In the genomic region with DNA sequence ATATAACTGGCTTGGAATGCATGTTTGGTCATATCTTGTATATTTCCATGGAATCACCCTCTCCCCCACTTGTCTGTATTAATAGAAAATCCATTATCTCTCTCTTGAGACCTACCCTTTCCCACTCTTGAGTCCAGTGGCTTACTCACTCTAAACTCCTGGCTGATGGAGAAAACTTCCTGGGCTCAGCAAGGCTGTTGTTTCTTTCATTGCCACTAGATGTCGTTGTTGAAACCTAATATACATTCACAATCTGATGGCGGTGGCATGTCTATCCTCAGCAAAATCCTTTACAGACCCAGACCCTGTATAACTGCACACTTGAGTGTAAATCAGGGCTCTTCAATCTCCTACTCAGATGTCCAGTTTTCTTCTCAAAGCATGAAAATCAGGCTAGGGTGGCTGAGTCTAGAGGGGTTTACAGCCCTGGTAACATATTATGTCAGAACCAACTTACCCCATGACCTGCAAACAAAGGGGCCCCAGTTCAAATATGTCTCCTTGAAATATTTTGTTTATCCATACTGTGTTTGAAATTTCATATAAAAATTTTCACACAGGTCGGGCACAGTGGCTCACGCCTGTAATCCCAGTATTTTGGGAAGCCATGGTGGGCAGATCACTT, we compare ENCODE assay signal across 9 cellular contexts.
DNase-seq lines count a peak whose midpoint lies in the region; ATAC-seq and TF ChIP-seq lines count a peak whose summit lies in the region.
"Had no signal": no experiment of that assay in that cellular context is flagged by ENCODE, and none has a peak within 500 bp of the region (broad histone marks: within the 10 kb centered on the region; RNA-seq: fewer than 3 reads in every experiment).

No MANE protein-coding gene starts in this region.

- no peak overlapping the region for H3K27ac Mint-ChIP-seq in memory B cell
- H3K27ac Mint-ChIP-seq: dendritic cell treated with granulocyte-macrophage colony-stimulating factor and Interleukin-4, amounts not matched to agents 40 ng/mL and 50 ng/mL, for 4 days had no signal

- H3K36me3 Mint-ChIP-seq in memory B cell: no peaks in the 10 kb centered on the region

- no peak overlapping the region for H3K4me3 ChIP-seq in HL-60 (replicated peaks; ENCODE audit: insufficient read depth, low read length)

- DNase-seq in NCI-H2107 treated with DMSO at 0.1 percent for 48 hours (lab: John Stamatoyannopoulos, UW; ENCODE audit: unreplicated experiment): peak; percentile 2
- no peak for DNase-seq in NCI-H2107 (lab: John Stamatoyannopoulos, UW)
- peak; percentile 57 for DNase-seq in GM20000 (ENCODE audit: low spot score)
- peak in 1 of 2 experiments; percentile 40 for DNase-seq in HL-60 (ENCODE audit: low read depth in 1 of 2, low spot score in 1 of 2)
- peak; percentile 61 for DNase-seq in RKO (ENCODE audit: low spot score)
- DNase-seq in cerebellar cortex (ENCODE audit: low spot score): peak; percentile 49
- peak in 1 of 2 donors; percentile 19 for DNase-seq in memory B cell (ENCODE audit: low spot score in 2 of 2)
- DNase-seq in effector CD8-positive, alpha-beta T cell (lab: John Stamatoyannopoulos, UW): no peak

- peak; percentile 52 for ATAC-seq in memory B cell (ENCODE audit: low read depth)

- peaks cover 7% of the 10 kb centered on the region for H3K27me3 Mint-ChIP-seq in memory B cell

- no peaks in the 10 kb centered on the region for H3K27me3 ChIP-seq in HL-60 (ENCODE audit: insufficient read depth, poor library complexity, severe bottlenecking)

- H3K4me3 Mint-ChIP-seq in memory B cell: no peak overlapping the region
- H3K4me3 Mint-ChIP-seq: dendritic cell treated with granulocyte-macrophage colony-stimulating factor and Interleukin-4, amounts not matched to agents 40 ng/mL and 50 ng/mL, for 4 days had no signal

- peaks cover 4% of the 10 kb centered on the region for H3K9me3 Mint-ChIP-seq in memory B cell

- no peak overlapping the region for H3K27ac ChIP-seq in HL-60 (replicated peaks)

- H3K4me1 Mint-ChIP-seq in memory B cell: no peaks in the 10 kb centered on the region

- TF ChIP-seq CTCF in GM20000 (IDR thresholded peaks at IDR 0.05; ENCODE audit: extremely low read depth, missing control alignments) (peak; percentile 61), HL-60 (IDR thresholded peaks at IDR 0.05; ENCODE audit: insufficient read depth, low read length) (peak; percentile 80)

Comparison
In these comparisons a context has a peak if more than half of its experiments do, and no peak if none do; other contexts are left out.
1. DNase-seq: peak in NCI-H2107 treated with DMSO at 0.1 percent for 48 hours (single experiment), GM20000 (single experiment), RKO (single experiment) and cerebellar cortex (single experiment); none in NCI-H2107 (single experiment) and effector CD8-positive, alpha-beta T cell (single experiment).